14 cellular contexts compared by ENCODE assay signal in genomic region chr10:121516483-121516882, GRCh38.
DNase-seq lines count a peak whose midpoint lies in the region; ATAC-seq and TF ChIP-seq lines count a peak whose summit lies in the region.
"Had no signal": no experiment of that assay in that cellular context is flagged by ENCODE, and none has a peak within 500 bp of the region (broad histone marks: within the 10 kb centered on the region; RNA-seq: fewer than 3 reads in every experiment).

No MANE protein-coding gene starts in this region.

- BruUV-seq in A673 (replicated peaks; lab: Mats Ljungman, UMichigan): no TSS peak

- POLR2A ChIA-PET in A673 (lab: Charles Lee; ENCODE audit: low non-redundant PET): no interaction called here

- peak overlapping the region in 2 of 3 donors; percentile 42 to 71 for H3K27ac ChIP-seq in thyroid gland
- no peak overlapping the region for H3K27ac ChIP-seq in A673 (ENCODE audit: low read depth, low read length, poor library complexity, severe bottlenecking)
- no peak overlapping the region for H3K27ac ChIP-seq in WERI-Rb-1
- H3K27ac ChIP-seq: SJSA1 had no signal

- no peak overlapping the region for H3K4me3 Mint-ChIP-seq in activated T-cell treated with anti-CD3 and anti-CD28 coated beads, Interleukin-2, amount 50 U/mL, for 4 hours
- H3K4me3 Mint-ChIP-seq in activated T-cell treated with anti-CD3 and anti-CD28 coated beads, Interleukin-2, amount 50 U/mL, for 24 hours: no peak overlapping the region
- H3K4me3 Mint-ChIP-seq: naive thymus-derived CD8-positive, alpha-beta T cell had no signal

- H3K36me3 ChIP-seq in thyroid gland (no peaks in the 10 kb centered on the region), A673 (ENCODE audit: insufficient read depth, low read length, poor library complexity, severe bottlenecking) (no peaks in the 10 kb centered on the region), MG63 (no peaks in the 10 kb centered on the region), WERI-Rb-1 (peaks cover 6% of the 10 kb centered on the region)
- H3K36me3 ChIP-seq: SJSA1 had no signal

- CTCF ChIA-PET in A673 (lab: Charles Lee): no interaction called here

- no peak for DNase-seq in activated T-cell treated with anti-CD3 and anti-CD28 coated beads, Interleukin-2, amount 50 U/mL, for 4 hours
- DNase-seq in activated T-cell treated with anti-CD3 and anti-CD28 coated beads, Interleukin-2, amount 50 U/mL, for 24 hours: no peak
- DNase-seq in thyroid gland (no peak), A673 (ENCODE audit: low spot score) (no peak), MG63 (no peak), WERI-Rb-1 (no peak)
- DNase-seq: cerebellar nuclear complex; DND-41; kidney; naive thymus-derived CD8-positive, alpha-beta T cell; small intestine had no signal

- H3K4me3 ChIP-seq in thyroid gland (replicated peaks in 1 of 3) (no peak overlapping the region), A673 (ENCODE audit: low read depth, low read length, poor library complexity, severe bottlenecking) (no peak overlapping the region), MG63 (no peak overlapping the region), WERI-Rb-1 (ENCODE audit: low read depth, low read length) (no peak overlapping the region)
- H3K4me3 ChIP-seq: SJSA1 had no signal

- no peak overlapping the region for H3K27ac Mint-ChIP-seq in activated T-cell treated with anti-CD3 and anti-CD28 coated beads, Interleukin-2, amount 50 U/mL, for 24 hours
- H3K27ac Mint-ChIP-seq: naive thymus-derived CD8-positive, alpha-beta T cell had no signal

- 65 to 81% methylated on average over 5 of the region's 5 CpGs for WGBS in thyroid gland, 2 donors

- intact Hi-C loops in thyroid gland (cut with DNase I): no loop called here
- intact Hi-C loops in A673 (cut with micrococcal nuclease; ENCODE audit: unreplicated experiment): no loop called here

- H3K27me3 ChIP-seq in thyroid gland: no peaks in the 10 kb centered on the region
- peaks cover 34% of the 10 kb centered on the region for H3K27me3 ChIP-seq in A673 (replicated peaks; ENCODE audit: insufficient read depth, low read depth, low read length, poor library complexity)
- no peaks in the 10 kb centered on the region for H3K27me3 ChIP-seq in MG63
- no peaks in the 10 kb centered on the region for H3K27me3 ChIP-seq in WERI-Rb-1 (ENCODE audit: insufficient read depth, low read depth, severe bottlenecking)
- H3K27me3 ChIP-seq: SJSA1 had no signal

- TF ChIP-seq CTCF in thyroid gland (IDR thresholded peaks at IDR 0.05) (no peak), A673 (conservative IDR thresholded peaks at IDR 0.05; ENCODE audit: low read depth, low read length) (no peak), WERI-Rb-1 (IDR thresholded peaks at IDR 0.05; ENCODE audit: low read depth, low read length) (no peak)

- no peaks in the 10 kb centered on the region for H3K36me3 Mint-ChIP-seq in activated T-cell treated with anti-CD3 and anti-CD28 coated beads, Interleukin-2, amount 50 U/mL, for 4 hours (ENCODE audit: insufficient read depth)
- H3K36me3 Mint-ChIP-seq in activated T-cell treated with anti-CD3 and anti-CD28 coated beads, Interleukin-2, amount 50 U/mL, for 24 hours (ENCODE audit: low read depth): no peaks in the 10 kb centered on the region
- H3K36me3 Mint-ChIP-seq: naive thymus-derived CD8-positive, alpha-beta T cell had no signal

- peak; percentile 61 to 66 for ATAC-seq in activated T-cell treated with anti-CD3 and anti-CD28 coated beads, Interleukin-2, amount 50 U/mL, for 4 hours
- ATAC-seq in GM21786 (IDR thresholded peaks at IDR 0.05; ENCODE audit: unreplicated experiment) (peak; percentile 88), HG03571 (IDR thresholded peaks at IDR 0.05; ENCODE audit: unreplicated experiment) (peak; percentile 89)
- ATAC-seq: naive thymus-derived CD8-positive, alpha-beta T cell had no signal

- H3K4me1 Mint-ChIP-seq in activated T-cell treated with anti-CD3 and anti-CD28 coated beads, Interleukin-2, amount 50 U/mL, for 4 hours (ENCODE audit: low read depth): no peaks in the 10 kb centered on the region
- peaks cover 6% of the 10 kb centered on the region for H3K4me1 Mint-ChIP-seq in activated T-cell treated with anti-CD3 and anti-CD28 coated beads, Interleukin-2, amount 50 U/mL, for 24 hours (ENCODE audit: low read depth)
- H3K4me1 Mint-ChIP-seq: naive thymus-derived CD8-positive, alpha-beta T cell had no signal

- H3K9me3 ChIP-seq in thyroid gland (no peaks in the 10 kb centered on the region), A673 (ENCODE audit: low read depth, low read length, poor library complexity, severe bottlenecking) (no peaks in the 10 kb centered on the region), MG63 (no peaks in the 10 kb centered on the region), WERI-Rb-1 (ENCODE audit: severe bottlenecking) (no peaks in the 10 kb centered on the region)

- H3K9me3 Mint-ChIP-seq in activated T-cell treated with anti-CD3 and anti-CD28 coated beads, Interleukin-2, amount 50 U/mL, for 4 hours: no peaks in the 10 kb centered on the region
- H3K9me3 Mint-ChIP-seq in activated T-cell treated with anti-CD3 and anti-CD28 coated beads, Interleukin-2, amount 50 U/mL, for 24 hours: no peaks in the 10 kb centered on the region

- peaks cover 20 to 48% of the 10 kb centered on the region in 2 donors for H3K4me1 ChIP-seq in thyroid gland
- H3K4me1 ChIP-seq in A673 (ENCODE audit: insufficient read depth, low read length, poor library complexity, severe bottlenecking): no peaks in the 10 kb centered on the region
- H3K4me1 ChIP-seq: SJSA1 had no signal

- no peaks in the 10 kb centered on the region for H3K27me3 Mint-ChIP-seq in activated T-cell treated with anti-CD3 and anti-CD28 coated beads, Interleukin-2, amount 50 U/mL, for 4 hours (ENCODE audit: low read depth)
- H3K27me3 Mint-ChIP-seq in activated T-cell treated with anti-CD3 and anti-CD28 coated beads, Interleukin-2, amount 50 U/mL, for 24 hours: peaks cover 3% of the 10 kb centered on the region

- TF ChIP-seq POLR2A in thyroid gland (IDR thresholded peaks at IDR 0.05): no peak

Comparison
In these comparisons a context has a peak if more than half of its experiments do, and no peak if none do; other contexts are left out.
1. H3K27ac ChIP-seq: peak in thyroid gland (2 of 3); none in A673 (single experiment) and WERI-Rb-1 (single experiment).
2. Peak in every context shown above with its lines, with median percentiles within 50 percentile points of each other: ATAC-seq.